ENCODE assay signal across 9 cellular contexts in the genomic region with DNA sequence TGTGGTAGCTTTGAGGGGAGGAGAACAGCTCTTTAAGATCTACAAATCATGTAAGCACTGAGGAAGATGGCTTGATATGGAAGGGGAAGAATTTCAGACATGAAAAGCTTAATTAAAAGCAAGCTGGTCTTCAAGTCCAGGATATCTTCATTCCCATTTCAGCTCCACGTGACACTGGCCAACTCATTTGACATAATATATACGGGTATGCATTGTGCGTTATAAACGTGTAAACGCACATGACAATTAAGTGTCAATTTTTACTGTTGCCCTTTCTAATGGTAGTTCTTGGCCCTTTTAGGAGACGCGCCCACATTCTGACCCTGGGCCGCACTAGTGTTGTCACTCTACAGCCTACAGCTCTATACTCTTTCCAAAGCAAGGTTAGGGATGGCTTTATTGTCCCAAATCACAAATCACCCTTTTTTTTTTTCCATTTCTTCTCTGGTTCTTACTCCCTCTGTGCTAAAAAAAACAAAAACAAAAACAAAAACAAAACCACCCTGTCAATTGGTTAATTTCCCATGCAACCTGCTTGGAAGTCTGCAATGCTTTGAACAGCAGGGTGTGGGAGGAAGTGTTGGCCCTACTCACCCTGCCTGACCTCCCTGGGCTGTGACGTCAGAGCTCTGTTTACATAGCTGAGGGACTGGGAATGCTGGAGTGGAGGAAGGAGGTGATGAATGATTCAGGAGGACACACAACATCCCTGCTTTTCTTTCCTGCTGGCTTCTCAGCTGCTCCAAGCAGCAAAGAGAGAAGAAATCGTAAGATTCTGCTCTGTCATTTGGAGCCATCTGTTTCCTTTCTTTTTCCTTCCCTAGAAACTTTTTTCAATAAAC. TPM values are rescaled to one million over a fixed set of nuclear protein-coding genes. Genes with fewer than 3 reads are reported as not detected.
DNase-seq lines count a peak whose midpoint lies in the region; ATAC-seq and TF ChIP-seq lines count a peak whose summit lies in the region.
"Had no signal": no experiment of that assay in that cellular context is flagged by ENCODE, and none has a peak within 500 bp of the region (broad histone marks: within the 10 kb centered on the region; RNA-seq: fewer than 3 reads in every experiment).

No MANE protein-coding gene starts in this region.

- H3K23me2 ChIP-seq in H9 (ENCODE audit: insufficient read length, low read depth, low read length, poor library complexity, severe bottlenecking) = no peaks in the 10 kb centered on the region

- H3K18ac ChIP-seq in H9 (ENCODE audit: insufficient read length, low read depth, low read length) = no peak overlapping the region

- H3K4me3 ChIP-seq in SJCRH30 (no peak overlapping the region), heart left ventricle (no peak overlapping the region), gastrocnemius medialis (no peak overlapping the region), spleen (no peak overlapping the region), prostate gland (no peak overlapping the region)
- H3K4me3 ChIP-seq: suprapubic skin had no signal

- intact Hi-C loops in heart left ventricle (cut with DNase I) (no loop called here), gastrocnemius medialis (cut with DNase I; ENCODE audit: low total_unique reads) (no loop called here), spleen (cut with DNase I; ENCODE audit: low total_unique reads) (no loop called here), prostate gland (cut with DNase I) (loop anchor here (10.0 kb wide), 1 partner anchor 80 kb away; a partner anchor contains a TSS)

- no CpG with 5 or more reads among the region's 10 CpGs for WGBS in H9 (ENCODE audit: extremely low coverage, insufficient read length, low lambda C conversion rate)
- WGBS in heart left ventricle, 4 donors = 71 to 80% (median 74%) methylated on average over 10 of the region's 10 CpGs
- whole genome bisulfite sequencing in spleen, 5 donors = 73 to 77% (median 76%) methylated on average over 10 of the region's 10 CpGs
- 78% methylated on average over 10 of the region's 10 CpGs for WGBS in prostate gland

- H3K27ac ChIP-seq in H9 (ENCODE audit: insufficient read length, low read depth, low read length) (no peak overlapping the region), SJCRH30 (no peak overlapping the region), heart left ventricle (peak overlapping the region in 9 of 12 donors; percentile 28 to 77 (median 57)), gastrocnemius medialis (no peak overlapping the region), spleen (no peak overlapping the region), prostate gland (no peak overlapping the region)
- H3K27ac ChIP-seq: suprapubic skin had no signal

- no peaks in the 10 kb centered on the region for H3K79me1 ChIP-seq in H9 (ENCODE audit: insufficient read depth, low read depth, low read length, poor library complexity, severe bottlenecking)

- H3K4me3 Mint-ChIP-seq in H9 = no peak overlapping the region

- H4K91ac ChIP-seq in H9 (ENCODE audit: insufficient read length, low read depth, low read length) = no peak overlapping the region

- no peak overlapping the region for H2AFZ ChIP-seq in H9 (ENCODE audit: low read length)

- H3K27ac Mint-ChIP-seq in H9 = peak overlapping the region in 1 of 3 experiments; percentile 58; a peak in 1 of 7 replicates

- H3K56ac ChIP-seq in H9 (ENCODE audit: insufficient read length, low read depth, low read length) = no peak overlapping the region

- no peak overlapping the region for H3K4me2 ChIP-seq in H9 (ENCODE audit: insufficient read depth, insufficient read length, low read length)

- peaks cover 26 to 30% of the 10 kb centered on the region in 2 experiments for H3K4me1 Mint-ChIP-seq in H9

- DNase-seq in H9 (peak; percentile 61), SJCRH30 (peak; percentile 74 to 79), heart left ventricle (peak; percentile 79 to 88 (median 81)), gastrocnemius medialis (peak; percentile 21 to 65), spleen (no peak), CD1c-positive myeloid dendritic cell (ENCODE audit: extremely low spot score) (no peak), prostate gland (ENCODE audit: low spot score) (no peak)

- H3K4me1 ChIP-seq in H9 (ENCODE audit: insufficient read depth, low read length) (no peaks in the 10 kb centered on the region), SJCRH30 (peaks cover 69% of the 10 kb centered on the region), heart left ventricle (peaks cover 0 to 54% (median 21%) of the 10 kb centered on the region in 12 donors), gastrocnemius medialis (peaks cover 0 to 14% of the 10 kb centered on the region in 2 donors), spleen (peaks cover 0 to 14% (median 0%) of the 10 kb centered on the region in 6 donors), prostate gland (replicated peaks) (no peaks in the 10 kb centered on the region)

- no peak overlapping the region for H2BK120ac ChIP-seq in H9 (ENCODE audit: low read depth, low read length, poor library complexity, severe bottlenecking)

- no peak overlapping the region for H3K23ac ChIP-seq in H9 (ENCODE audit: insufficient read length, low read depth, low read length)

- no peaks in the 10 kb centered on the region for H3K27me3 ChIP-seq in H9 (ENCODE audit: insufficient read depth, low read length)
- H3K27me3 ChIP-seq in SJCRH30 = no peaks in the 10 kb centered on the region
- no peaks in the 10 kb centered on the region for H3K27me3 ChIP-seq in heart left ventricle
- H3K27me3 ChIP-seq in gastrocnemius medialis = no peaks in the 10 kb centered on the region
- H3K27me3 ChIP-seq in spleen (replicated peaks in 1 of 7) = no peaks in the 10 kb centered on the region
- H3K27me3 ChIP-seq in prostate gland (replicated peaks; ENCODE audit: insufficient read depth) = no peaks in the 10 kb centered on the region
- H3K27me3 ChIP-seq: suprapubic skin had no signal

- no peaks in the 10 kb centered on the region for H3K9me3 Mint-ChIP-seq in H9

- H2BK12ac ChIP-seq in H9 (ENCODE audit: insufficient read length, low read depth, low read length) = no peak overlapping the region

- no peak for TF ChIP-seq POLR2A in heart left ventricle (IDR thresholded peaks at IDR 0.05)
- no peak for TF ChIP-seq POLR2A in gastrocnemius medialis (IDR thresholded peaks at IDR 0.05)
- no peak for TF ChIP-seq POLR2A in spleen (IDR thresholded peaks at IDR 0.05)
- TF ChIP-seq POLR2A in prostate gland (IDR thresholded peaks at IDR 0.05) = no peak

- H4K20me1 ChIP-seq in H9 (ENCODE audit: control insufficient read depth, insufficient read depth, insufficient read length) = no peaks in the 10 kb centered on the region

- H3K14ac ChIP-seq in H9 (ENCODE audit: insufficient read depth, low read length) = no peak overlapping the region

- TF ChIP-seq CTCF in H9 (conservative IDR thresholded peaks at IDR 0.05) (no peak), heart left ventricle (IDR thresholded peaks at IDR 0.05) (no peak), gastrocnemius medialis (IDR thresholded peaks at IDR 0.05 in 4 of 5, conservative IDR thresholded peaks at IDR 0.05 in 1 of 5) (no peak), spleen (IDR thresholded peaks at IDR 0.05 in 8 of 11, conservative IDR thresholded peaks at IDR 0.05 in 3 of 11) (no peak), prostate gland (IDR thresholded peaks at IDR 0.05) (no peak)

- ATAC-seq in heart left ventricle (peak; percentile 87 to 95 (median 92)), gastrocnemius medialis (peak; percentile 43 to 45), GM18909 (IDR thresholded peaks at IDR 0.05; ENCODE audit: poor library complexity, unreplicated experiment) (no peak)

- H3K9ac ChIP-seq in H9 (ENCODE audit: extremely low read depth, insufficient read length, low read length) = no peak overlapping the region

- no peak overlapping the region for H4K5ac ChIP-seq in H9 (ENCODE audit: insufficient read length, low read depth, low read length)

- H3K36me3 ChIP-seq in SJCRH30 = no peaks in the 10 kb centered on the region
- no peaks in the 10 kb centered on the region for H3K36me3 ChIP-seq in heart left ventricle
- H3K36me3 ChIP-seq in gastrocnemius medialis = no peaks in the 10 kb centered on the region
- no peaks in the 10 kb centered on the region for H3K36me3 ChIP-seq in spleen
- H3K36me3 ChIP-seq in prostate gland = no peaks in the 10 kb centered on the region
- H3K36me3 ChIP-seq: suprapubic skin had no signal

- H2AK5ac ChIP-seq in H9 (ENCODE audit: insufficient read length, low read length) = no peak overlapping the region

- H3T11ph ChIP-seq in H9 (ENCODE audit: low read length) = no peak overlapping the region

- in situ Hi-C loops in gastrocnemius medialis (cut with MboI; ENCODE audit: low sequenced_read_pairs in 4 of 4) = loop anchor here in 1 of 4 donors (25.0 kb wide), 1 partner anchor 787 kb away; no protein-coding TSS in a partner anchor

- no peaks in the 10 kb centered on the region; a peak in 1 of 7 replicates for H3K36me3 Mint-ChIP-seq in H9 (ENCODE audit: insufficient read depth in 1 of 3, low read depth in 3 of 3)

- no peaks in the 10 kb centered on the region for H3K9me3 ChIP-seq in H9 (ENCODE audit: control insufficient read depth, low read depth, low read length)
- no peaks in the 10 kb centered on the region for H3K9me3 ChIP-seq in SJCRH30 (replicated peaks)
- no peaks in the 10 kb centered on the region for H3K9me3 ChIP-seq in heart left ventricle
- H3K9me3 ChIP-seq in gastrocnemius medialis = no peaks in the 10 kb centered on the region
- H3K9me3 ChIP-seq in spleen = no peaks in the 10 kb centered on the region
- no peaks in the 10 kb centered on the region for H3K9me3 ChIP-seq in prostate gland
- H3K9me3 ChIP-seq: suprapubic skin had no signal

- no peak overlapping the region for H2BK5ac ChIP-seq in H9 (ENCODE audit: insufficient read length, low read length)

- H2BK20ac ChIP-seq in H9 (ENCODE audit: low read depth, low read length, poor library complexity, severe bottlenecking) = no peak overlapping the region

- H4K8ac ChIP-seq in H9 (replicated peaks; ENCODE audit: insufficient read length, low read depth, low read length) = no peak overlapping the region

- no peak overlapping the region for H2BK15ac ChIP-seq in H9 (ENCODE audit: low read depth, low read length)

- no peak overlapping the region for H3K4ac ChIP-seq in H9 (ENCODE audit: low read depth, low read length)

- H3K79me2 ChIP-seq in H9 (ENCODE audit: insufficient read depth, low read length) = no peaks in the 10 kb centered on the region

- no peaks in the 10 kb centered on the region; the same call in 1 of the 2 replicates for H3K27me3 Mint-ChIP-seq in H9 (ENCODE audit: low read depth)

RNA-seq across cellular contexts. Expression of a gene that starts 19.3 kb away (rescaled TPM):
- 12.0 TPM in 2 replicates for total RNA-seq in H9 (2021)
- 35.4 and 37.0 TPM in 2 replicates for total RNA-seq in SJCRH30 (2014; rRNA removed; shearing (Covaris generic))
- total RNA-seq in heart left ventricle = 10 to 100 TPM; 16.2 to 29.5 (median 23.6) TPM
- 10 to 100 TPM; 11.2 to 24.5 TPM for polyA plus RNA-seq in heart left ventricle
- 10 to 100 TPM; 13.2 to 33.6 (median 25.6) TPM for total RNA-seq in gastrocnemius medialis
- total RNA-seq in spleen = 10 to 100 TPM; 11.7 to 21.4 (median 16.4) TPM
- 10 to 100 TPM in 2 of 3 donors, 1 to 10 TPM in 1; 5.4 to 13.6 (median 10.1) TPM for polyA plus RNA-seq in spleen
- 10 to 100 TPM; 18.4 to 23.5 TPM for total RNA-seq in prostate gland

Comparison
In these comparisons a context has a peak if more than half of its experiments do, and no peak if none do; other contexts are left out.
1. DNase-seq: peak in H9 (single experiment), SJCRH30 (2 of 2), heart left ventricle (5 of 5) and gastrocnemius medialis (2 of 2); none in spleen (single experiment), CD1c-positive myeloid dendritic cell (single experiment) and prostate gland (single experiment).
2. H3K27ac ChIP-seq: peak in heart left ventricle (9 of 12); none in H9 (single experiment), SJCRH30 (single experiment), gastrocnemius medialis (0 of 4), spleen (0 of 8) and prostate gland (0 of 2).